In genomic region chr3:124023521-124023920, GRCh38 we compare ENCODE assay signal across 5 cellular contexts. TPM values are rescaled to one million over a fixed set of nuclear protein-coding genes. Genes with fewer than 3 reads are reported as not detected.
"Had no signal": no experiment of that assay in that cellular context is flagged by ENCODE, and none has a peak within 500 bp of the region (broad histone marks: within the 10 kb centered on the region; RNA-seq: fewer than 3 reads in every experiment).

No MANE protein-coding gene starts in this region.

RNA-seq across cellular contexts. Expression of gene ROPN1, which starts 31.6 kb away (rescaled TPM):
- total RNA-seq: H4, H7, HepG2, HFFc6 had no signal
- polyA plus RNA-seq: HepG2, IgD-negative memory B cell had no signal
